19 cellular contexts compared by ENCODE assay signal in genomic region chr12:19819231-19819630, GRCh38.
"Had no signal": no experiment of that assay in that cellular context is flagged by ENCODE, and none has a peak within 500 bp of the region (broad histone marks: within the 10 kb centered on the region; RNA-seq: fewer than 3 reads in every experiment).

No MANE protein-coding gene starts in this region.

- H3K27me3 ChIP-seq: cardiac muscle cell, neutrophil, transverse colon had no signal

- H3K36me3 Mint-ChIP-seq: activated naive CD4-positive, alpha-beta T cell treated with anti-CD3 and anti-CD28 coated beads, Interleukin-2, amount 50 U/mL, for 24 hours; natural killer cell treated with Interleukin-12 subunit alpha and Interleukin-12 subunit beta and Interleukin-15 and Interleukin-18, amount 100 ng/mL, for 72 hours had no signal

- ATAC-seq: natural killer cell treated with Interleukin-12 subunit alpha and Interleukin-12 subunit beta and Interleukin-15 and Interleukin-18, amount 100 ng/mL, for 72 hours had no signal

- DNase-seq: activated CD4-positive, alpha-beta T cell treated with anti-CD3 and anti-CD28 coated beads, Interleukin-2, amount 50 U/mL, for 4 hours; activated gamma-delta T cell; endodermal cell; foreskin melanocyte; immature natural killer cell; kidney glomerular epithelial cell; stimulated activated CD4-positive, alpha-beta T cell treated with anti-CD3 and anti-CD28 coated beads, Interleukin-2, amount 100 ng/mL, for 24 hours; stimulated activated naive CD4-positive, alpha-beta T cell treated with Interleukin-2 at 50 U/mL for 16 hours; SW 1271; T-helper 2 cell; transverse colon; WERI-Rb-1 had no signal

- H3K4me3 Mint-ChIP-seq: activated naive CD4-positive, alpha-beta T cell treated with anti-CD3 and anti-CD28 coated beads, Interleukin-2, amount 50 U/mL, for 24 hours; endodermal cell; immature natural killer cell; mesothelial cell of epicardium; natural killer cell treated with Interleukin-12 subunit alpha and Interleukin-12 subunit beta and Interleukin-15 and Interleukin-18, amount 100 ng/mL, for 72 hours had no signal

- H3K9me3 ChIP-seq: neutrophil, transverse colon had no signal

- H3K4me1 Mint-ChIP-seq: activated naive CD4-positive, alpha-beta T cell treated with anti-CD3 and anti-CD28 coated beads, Interleukin-2, amount 50 U/mL, for 24 hours; endodermal cell; immature natural killer cell; mesothelial cell of epicardium had no signal

- H3K27ac Mint-ChIP-seq: activated naive CD4-positive, alpha-beta T cell treated with anti-CD3 and anti-CD28 coated beads, Interleukin-2, amount 50 U/mL, for 24 hours; endodermal cell; immature natural killer cell; mesothelial cell of epicardium; natural killer cell treated with Interleukin-12 subunit alpha and Interleukin-12 subunit beta and Interleukin-15 and Interleukin-18, amount 100 ng/mL, for 72 hours had no signal

- H3K4me1 ChIP-seq: transverse colon had no signal

- H3K36me3 ChIP-seq: cardiac muscle cell, neutrophil, transverse colon, WERI-Rb-1 had no signal

- H3K4me3 ChIP-seq: cardiac muscle cell, transverse colon had no signal

- FAIRE-seq: colon had no signal

- H3K27ac ChIP-seq: cardiac muscle cell, epithelial cell of prostate, neutrophil, transverse colon, WERI-Rb-1 had no signal
